In the genomic region with DNA sequence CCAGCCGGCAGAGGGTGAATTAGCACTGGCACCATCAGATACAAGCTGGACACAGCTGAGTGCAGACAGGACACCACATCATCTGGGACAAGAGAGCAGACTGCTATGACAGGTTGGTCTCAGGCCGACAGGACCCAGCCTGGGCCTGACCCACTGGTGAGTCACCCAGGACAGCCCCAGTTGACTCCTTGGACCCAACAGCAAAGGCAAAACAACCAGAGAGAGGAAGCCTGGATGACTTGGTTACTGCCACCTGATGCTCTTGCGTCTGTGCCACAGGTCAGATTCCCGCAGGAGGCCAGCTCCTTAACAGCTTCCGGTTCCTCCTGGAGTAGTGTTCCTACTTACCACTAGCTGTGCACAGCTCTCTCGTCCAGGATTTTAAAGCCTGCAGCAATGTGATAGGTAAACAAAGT, we compare ENCODE assay signal across 1 cellular context.
TF ChIP-seq lines count a peak whose summit lies in the region.

No MANE protein-coding gene starts in this region.

TF ChIP-seq in H1, 55 proteins besides CTCF, POLR2A, EP300 and RAD21:
- TF ChIP-seq FOSL1 (IDR thresholded peaks at IDR 0.05; ENCODE audit: insufficient read depth, low read depth, low read length), result no peak
- no peak for TF ChIP-seq POLR2AphosphoS5 (IDR thresholded peaks at IDR 0.05; ENCODE audit: low read depth, low read length)
- no peak for TF ChIP-seq JUND (IDR thresholded peaks at IDR 0.05; ENCODE audit: low read length)
- TF ChIP-seq GTF2F1 (IDR thresholded peaks at IDR 0.05; ENCODE audit: borderline replicate concordance, low read depth, low read length), result no peak
- TF ChIP-seq CBX5 (IDR thresholded peaks at IDR 0.05; ENCODE audit: low read depth, low read length), result no peak
- no peak for TF ChIP-seq CTBP2 (IDR thresholded peaks at IDR 0.05; ENCODE audit: borderline replicate concordance, insufficient read depth, insufficient read length, low read length)
- TF ChIP-seq NRF1 (IDR thresholded peaks at IDR 0.05; ENCODE audit: low read depth, low read length), result no peak
- TF ChIP-seq TBP (IDR thresholded peaks at IDR 0.05; ENCODE audit: low read depth, low read length), result no peak
